23 cellular contexts compared by ENCODE assay signal in the genomic region with DNA sequence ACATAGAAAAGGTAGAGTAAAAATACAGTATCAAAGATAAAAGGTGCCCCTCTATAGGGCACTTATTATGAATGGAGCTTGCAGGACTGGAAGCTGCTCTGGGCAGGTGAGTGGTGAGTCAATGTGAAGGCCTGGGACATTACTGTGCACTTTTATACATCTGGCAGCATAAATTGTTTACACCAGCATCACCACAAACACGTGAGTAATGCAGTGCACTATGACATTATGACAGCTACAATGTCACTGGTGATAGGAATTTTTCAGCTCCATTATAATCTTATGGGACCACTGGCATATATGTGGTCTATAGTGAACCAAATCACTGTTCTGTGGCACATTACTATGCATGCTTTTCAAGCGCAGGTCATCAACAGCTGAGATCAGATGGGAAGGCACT. TPM values are rescaled to one million over a fixed set of nuclear protein-coding genes. Genes with fewer than 3 reads are reported as not detected.
DNase-seq lines count a peak whose midpoint lies in the region; ATAC-seq, FAIRE-seq and TF ChIP-seq lines count a peak whose summit lies in the region.
"Had no signal": no experiment of that assay in that cellular context is flagged by ENCODE, and none has a peak within 500 bp of the region (broad histone marks: within the 10 kb centered on the region; RNA-seq: fewer than 3 reads in every experiment).

No MANE protein-coding gene starts in this region.

- intact Hi-C loops in ovary (cut with DNase I): no loop called here

- H2AFZ ChIP-seq in astrocyte (ENCODE audit: low read depth, low read length): no peak overlapping the region
- H2AFZ ChIP-seq: GM23338 had no signal

- H4K20me1 ChIP-seq in astrocyte (ENCODE audit: insufficient read depth, low read length): no peaks in the 10 kb centered on the region

- peaks cover 2% of the 10 kb centered on the region for H3K36me3 Mint-ChIP-seq in astrocyte (ENCODE audit: low read depth, unreplicated experiment)

- no peak overlapping the region for H3K4me2 ChIP-seq in astrocyte (ENCODE audit: low read length)
- H3K4me2 ChIP-seq: GM23338 had no signal

- H3K9me3 ChIP-seq in astrocyte (ENCODE audit: insufficient read depth, low read depth, low read length) (no peaks in the 10 kb centered on the region), upper lobe of left lung (no peaks in the 10 kb centered on the region), ovary (no peaks in the 10 kb centered on the region)
- H3K9me3 ChIP-seq: BE2C, Peyer's patch had no signal

- no peaks in the 10 kb centered on the region for H3K4me1 Mint-ChIP-seq in astrocyte (ENCODE audit: low read depth, unreplicated experiment)
- H3K4me1 Mint-ChIP-seq: GM23338 had no signal

- 85 to 89% methylated on average over 1 to 2 of the region's 2 CpGs for WGBS in upper lobe of left lung, 2 donors
- 61 to 84% (median 62%) methylated on average over 2 of the region's 2 CpGs for WGBS in ovary, 3 donors

- DNase-seq in A172 (ENCODE audit: low spot score) (peak; percentile 30), HS-5 (ENCODE audit: low read depth) (peak; percentile 3), astrocyte (ENCODE audit: low read depth) (peak; percentile 25), fibroblast of peridontal ligament (ENCODE audit: extremely low read depth) (peak; percentile 14), upper lobe of left lung (no peak), ovary (no peak), DMS153 treated with DMSO at 0.1 percent for 48 hours (lab: John Stamatoyannopoulos, UW; ENCODE audit: unreplicated experiment) (no peak)
- DNase-seq: BE2C; CD4-positive, CD25-positive, alpha-beta regulatory T cell; COR-L47; DMS 273 treated with DMSO at 0.1 percent for 48 hours; NCI-H1048; NCI-H1436; NCI-H2029 treated with DMSO at 0.1 percent for 48 hours; NCI-H2171; NCI-H526 treated with DMSO at 0.1 percent for 48 hours; Peyer's patch had no signal

- no peaks in the 10 kb centered on the region for H3K79me2 ChIP-seq in astrocyte (ENCODE audit: insufficient read depth, low read length)

- no peaks in the 10 kb centered on the region for H3K36me3 ChIP-seq in astrocyte (ENCODE audit: insufficient read depth, low read length)
- peaks cover 0 to 6% (median 0%) of the 10 kb centered on the region in 4 donors for H3K36me3 ChIP-seq in upper lobe of left lung
- H3K36me3 ChIP-seq in ovary: no peaks in the 10 kb centered on the region
- H3K36me3 ChIP-seq: BE2C, Peyer's patch had no signal

- H3K27ac Mint-ChIP-seq in astrocyte (ENCODE audit: unreplicated experiment): no peak overlapping the region
- H3K27ac Mint-ChIP-seq: CD4-positive, CD25-positive, alpha-beta regulatory T cell; GM23338 had no signal

- TF ChIP-seq EP300 in upper lobe of left lung (IDR thresholded peaks at IDR 0.05) (no peak), ovary (IDR thresholded peaks at IDR 0.05) (no peak)

- no peak for TF ChIP-seq CTCF in astrocyte (IDR thresholded peaks at IDR 0.05; ENCODE audit: insufficient read depth, low read depth, low read length)
- TF ChIP-seq CTCF in upper lobe of left lung (IDR thresholded peaks at IDR 0.05): no peak
- no peak for TF ChIP-seq CTCF in ovary (IDR thresholded peaks at IDR 0.05)

- peaks cover 1% of the 10 kb centered on the region for H3K27me3 Mint-ChIP-seq in astrocyte (ENCODE audit: low read depth, unreplicated experiment)
- H3K27me3 Mint-ChIP-seq: CD4-positive, CD25-positive, alpha-beta regulatory T cell had no signal

- TF ChIP-seq POLR2A in upper lobe of left lung (IDR thresholded peaks at IDR 0.05) (no peak), ovary (IDR thresholded peaks at IDR 0.05) (no peak)

- no peak overlapping the region for H3K4me3 ChIP-seq in astrocyte (ENCODE audit: insufficient read depth, low read depth, low read length)
- no peak overlapping the region for H3K4me3 ChIP-seq in upper lobe of left lung
- H3K4me3 ChIP-seq in ovary: no peak overlapping the region
- H3K4me3 ChIP-seq: GM23338, Peyer's patch had no signal

- peak; percentile 9 for FAIRE-seq in astrocyte (lab: Jason Lieb, UNC)
- FAIRE-seq: GM12891, GM18507 had no signal

- H3K27me3 ChIP-seq in astrocyte (ENCODE audit: insufficient read depth, low read length) (no peaks in the 10 kb centered on the region), upper lobe of left lung (no peaks in the 10 kb centered on the region), ovary (no peaks in the 10 kb centered on the region)
- H3K27me3 ChIP-seq: BE2C, Peyer's patch had no signal

- H3K9me3 Mint-ChIP-seq in astrocyte (ENCODE audit: unreplicated experiment): peaks cover 2% of the 10 kb centered on the region
- H3K9me3 Mint-ChIP-seq: GM23338 had no signal

- ATAC-seq in upper lobe of left lung (ENCODE audit: low FRiP score in 2 of 2) (no peak), HG03439 (IDR thresholded peaks at IDR 0.05; ENCODE audit: unreplicated experiment) (no peak)
- ATAC-seq: GM23338, Right ventricle myocardium inferior had no signal

- H3K27ac ChIP-seq in astrocyte (ENCODE audit: low read depth, low read length): no peak overlapping the region
- no peak overlapping the region for H3K27ac ChIP-seq in upper lobe of left lung
- no peak overlapping the region for H3K27ac ChIP-seq in ovary
- H3K27ac ChIP-seq: 22Rv1, Peyer's patch had no signal

- no peak overlapping the region for H3K4me3 Mint-ChIP-seq in astrocyte (ENCODE audit: unreplicated experiment)
- H3K4me3 Mint-ChIP-seq: CD4-positive, CD25-positive, alpha-beta regulatory T cell; GM23338 had no signal

- H3K9ac ChIP-seq in astrocyte (ENCODE audit: low read length): no peak overlapping the region

- no peaks in the 10 kb centered on the region for H3K4me1 ChIP-seq in astrocyte (ENCODE audit: insufficient read depth, low read length)
- no peaks in the 10 kb centered on the region for H3K4me1 ChIP-seq in upper lobe of left lung
- no peaks in the 10 kb centered on the region for H3K4me1 ChIP-seq in ovary (ENCODE audit: insufficient read depth)
- H3K4me1 ChIP-seq: BE2C, Peyer's patch had no signal

RNA-seq across cellular contexts. Expression of a gene that starts 48.1 kb away (rescaled TPM):
- total RNA-seq in A172 (2014; rRNA removed; shearing (Covaris generic)): 285 and 288 TPM in 2 replicates
- total RNA-seq in astrocyte (127 and 138 TPM in 2 replicates), upper lobe of left lung (100 to 1,000 TPM in 3 of 6 donors, 10 to 100 TPM in 3; 63.6 to 133 (median 94.9) TPM), ovary (100 to 1,000 TPM in 1 of 7 donors, 10 to 100 TPM in 6; 55.9 to 110 (median 74.1) TPM)
- polyA plus RNA-seq in ovary: 100 to 1,000 TPM in 1 of 2 donors, 10 to 100 TPM in 1; 68.5 to 122 TPM

RNA-seq across cellular contexts. Expression of a gene that starts 48.2 kb away (rescaled TPM):
- 9.1 TPM in 2 replicates for total RNA-seq in A172 (2014; rRNA removed; shearing (Covaris generic))
- total RNA-seq in astrocyte: 3.7 and 4.2 TPM in 2 replicates
- total RNA-seq in upper lobe of left lung: 10 to 100 TPM; 10.6 to 66.0 (median 28.8) TPM
- total RNA-seq in ovary: 10 to 100 TPM; 16.7 to 38.3 (median 22.7) TPM
- polyA plus RNA-seq in ovary: 10 to 100 TPM in 1 of 2 donors, 1 to 10 TPM in 1; 6.7 to 10.0 TPM

Comparison
In these comparisons a context has a peak if more than half of its experiments do, and no peak if none do; other contexts are left out.
1. DNase-seq: peak in A172 (single experiment), HS-5 (single experiment), astrocyte (single experiment) and fibroblast of peridontal ligament (single experiment); none in upper lobe of left lung (0 of 2), ovary (0 of 5) and DMS153 treated with DMSO at 0.1 percent for 48 hours (single experiment).